In the genomic region with DNA sequence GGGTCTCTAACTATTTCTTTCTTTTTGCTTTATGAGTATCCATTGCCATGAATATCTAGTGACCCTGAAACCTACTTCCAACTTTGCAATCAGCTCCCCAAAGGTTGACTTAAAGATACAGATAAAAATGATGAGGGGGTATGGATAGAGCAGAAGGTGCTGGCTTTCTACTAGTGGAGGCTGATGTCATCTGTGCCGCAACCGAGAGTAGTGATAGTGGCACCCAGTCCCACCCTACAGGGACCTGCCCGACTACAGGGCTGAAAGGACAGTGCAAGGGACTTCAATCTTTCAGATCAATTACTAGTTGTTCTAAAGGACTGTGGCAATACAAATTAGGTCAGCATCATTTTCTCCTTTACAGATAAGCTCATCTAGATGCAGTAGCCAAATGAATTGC, we compare ENCODE assay signal across 17 cellular contexts.
DNase-seq lines count a peak whose midpoint lies in the region; TF ChIP-seq lines count a peak whose summit lies in the region.
"Had no signal": no experiment of that assay in that cellular context is flagged by ENCODE, and none has a peak within 500 bp of the region (broad histone marks: within the 10 kb centered on the region; RNA-seq: fewer than 3 reads in every experiment).

No MANE protein-coding gene starts in this region.

- H2AFZ ChIP-seq in Loucy (ENCODE audit: low read length), result peak overlapping the region; percentile 88
- H2AFZ ChIP-seq: neural progenitor cell had no signal

- peak overlapping the region; percentile 88 for H3K4me2 ChIP-seq in Loucy (ENCODE audit: low read depth, low read length, poor library complexity, severe bottlenecking)
- H3K4me2 ChIP-seq: neural progenitor cell had no signal

- H3K36me3 Mint-ChIP-seq in endodermal cell (ENCODE audit: low read depth), result no peaks in the 10 kb centered on the region
- H3K36me3 Mint-ChIP-seq: memory B cell; neural progenitor cell; stimulated activated naive B cell treated with anti-CD40 and anti-IgM and Interleukin-4, amounts not matched to agents 10 μg/mL and 1 μg/mL and 100 μg/mL, for 72 hours had no signal

- peaks cover 16% of the 10 kb centered on the region for H3K4me1 ChIP-seq in Loucy (ENCODE audit: insufficient read depth, low read length, poor library complexity, severe bottlenecking)
- peaks cover 2% of the 10 kb centered on the region for H3K4me1 ChIP-seq in endodermal cell (ENCODE audit: control insufficient read depth, insufficient read depth, low read length)
- H3K4me1 ChIP-seq: adrenal gland, neural progenitor cell, right atrium auricular region had no signal

- WGBS in endodermal cell (ENCODE audit: insufficient coverage in 1 of 2, insufficient read length in 1 of 2), 2 experiments, result 92 to 100% methylated on average over 1 to 3 of the region's 3 CpGs

- TF ChIP-seq CTCF in Loucy (conservative IDR thresholded peaks at IDR 0.05; ENCODE audit: low read length) (no peak), foreskin fibroblast (IDR thresholded peaks at IDR 0.05; ENCODE audit: low read depth, low read length) (no peak), endodermal cell (conservative IDR thresholded peaks at IDR 0.05) (no peak)

- no peak overlapping the region for H3K4me3 Mint-ChIP-seq in endodermal cell
- H3K4me3 Mint-ChIP-seq: activated B cell treated with CpG ODN at 0.5 μM for 24 hours; memory B cell; neural progenitor cell; stimulated activated naive B cell treated with anti-CD40 and anti-IgM and Interleukin-4, amounts not matched to agents 10 μg/mL and 1 μg/mL and 100 μg/mL, for 72 hours had no signal

- H3K9me3 ChIP-seq in Loucy (ENCODE audit: insufficient read depth, low read depth, low read length), result no peaks in the 10 kb centered on the region
- H3K9me3 ChIP-seq in endodermal cell (ENCODE audit: control insufficient read depth, low read length), result no peaks in the 10 kb centered on the region
- H3K9me3 ChIP-seq: adrenal gland, MG63, right atrium auricular region had no signal

- no peaks in the 10 kb centered on the region for H3F3A ChIP-seq in Loucy (ENCODE audit: low read depth)

- peaks cover 4% of the 10 kb centered on the region for H3K9me3 Mint-ChIP-seq in endodermal cell
- H3K9me3 Mint-ChIP-seq: neural progenitor cell had no signal

- H3K9ac ChIP-seq in Loucy (ENCODE audit: low read depth, low read length, poor library complexity, severe bottlenecking) (no peak overlapping the region), endodermal cell (ENCODE audit: extremely low read depth, low read length, poor library complexity, severe bottlenecking) (no peak overlapping the region)
- H3K9ac ChIP-seq: neural progenitor cell had no signal

- H3K27ac Mint-ChIP-seq in endodermal cell, result no peak overlapping the region
- H3K27ac Mint-ChIP-seq: activated B cell treated with CpG ODN at 0.5 μM for 24 hours; memory B cell; neural progenitor cell; stimulated activated naive B cell treated with anti-CD40 and anti-IgM and Interleukin-4, amounts not matched to agents 10 μg/mL and 1 μg/mL and 100 μg/mL, for 72 hours had no signal

- H3K27me3 Mint-ChIP-seq in endodermal cell (ENCODE audit: insufficient read depth), result no peaks in the 10 kb centered on the region
- H3K27me3 Mint-ChIP-seq: activated B cell treated with CpG ODN at 0.5 μM for 24 hours, memory B cell had no signal

- H3K36me3 ChIP-seq in Loucy (ENCODE audit: insufficient read depth, low read length) (no peaks in the 10 kb centered on the region), endodermal cell (ENCODE audit: control insufficient read depth, insufficient read depth, low read length) (no peaks in the 10 kb centered on the region)
- H3K36me3 ChIP-seq: adrenal gland, MG63, neural progenitor cell, right atrium auricular region had no signal

- H3K9me2 ChIP-seq in Loucy (replicated peaks; ENCODE audit: low read depth, low read length), result no peaks in the 10 kb centered on the region

- H3K79me2 ChIP-seq in Loucy (ENCODE audit: insufficient read depth, low read length), result no peaks in the 10 kb centered on the region

- peaks cover 8% of the 10 kb centered on the region for H3K4me1 Mint-ChIP-seq in endodermal cell
- H3K4me1 Mint-ChIP-seq: activated B cell treated with CpG ODN at 0.5 μM for 24 hours; memory B cell; neural progenitor cell; stimulated activated naive B cell treated with anti-CD40 and anti-IgM and Interleukin-4, amounts not matched to agents 10 μg/mL and 1 μg/mL and 100 μg/mL, for 72 hours had no signal

- peak; percentile 12 for DNase-seq in activated CD4-positive, alpha-beta T cell treated with anti-CD3 and anti-CD28 coated beads for 1 hour
- DNase-seq in activated effector memory CD4-positive, alpha-beta T cell treated with anti-CD3 and anti-CD28 coated beads, Interleukin-2, amount 50 U/mL, for 16 hours, result peak; percentile 74
- peak; percentile 13 for DNase-seq in stimulated activated CD4-positive, alpha-beta T cell treated with anti-CD3 and anti-CD28 coated beads, Interleukin-4, amount 100 ng/mL, for 1 hour
- DNase-seq in foreskin fibroblast (no peak), epidermal melanocyte (ENCODE audit: insufficient read length, low spot score) (no peak), endodermal cell (no peak)
- DNase-seq: activated B cell treated with CpG ODN at 0.5 μM for 24 hours; adrenal gland; GOT3; MG63; NCI-H2081; NCI-H69; stimulated activated naive B cell treated with anti-CD40 and anti-IgM and Interleukin-4, amounts not matched to agents 10 μg/mL and 1 μg/mL and 100 μg/mL, for 72 hours had no signal

- no peak overlapping the region for H3K27ac ChIP-seq in endodermal cell (ENCODE audit: low read depth, low read length)
- H3K27ac ChIP-seq: adrenal gland, neural progenitor cell, right atrium auricular region had no signal

- no peaks in the 10 kb centered on the region for H3K27me3 ChIP-seq in Loucy (ENCODE audit: insufficient read depth, low read length, poor library complexity, severe bottlenecking)
- no peaks in the 10 kb centered on the region for H3K27me3 ChIP-seq in endodermal cell (ENCODE audit: control insufficient read depth, insufficient read depth, low read length, poor library complexity, severe bottlenecking)
- H3K27me3 ChIP-seq: adrenal gland, MG63, neural progenitor cell, right atrium auricular region had no signal

- H3K4me3 ChIP-seq in Loucy (ENCODE audit: low read length, poor library complexity, severe bottlenecking), result peak overlapping the region; percentile 70
- no peak overlapping the region for H3K4me3 ChIP-seq in foreskin fibroblast (ENCODE audit: low read depth in 1 of 2, low read length in 2 of 2)
- H3K4me3 ChIP-seq in endodermal cell (ENCODE audit: low read length), result no peak overlapping the region
- H3K4me3 ChIP-seq: adrenal gland, MG63, neural progenitor cell, right atrium auricular region had no signal

- no peaks in the 10 kb centered on the region for H4K20me1 ChIP-seq in Loucy (ENCODE audit: insufficient read depth, low read length, poor library complexity, severe bottlenecking)

Comparison
In these comparisons a context has a peak if more than half of its experiments do, and no peak if none do; other contexts are left out.
1. DNase-seq: peak in activated CD4-positive, alpha-beta T cell treated with anti-CD3 and anti-CD28 coated beads for 1 hour (single experiment), activated effector memory CD4-positive, alpha-beta T cell treated with anti-CD3 and anti-CD28 coated beads, Interleukin-2, amount 50 U/mL, for 16 hours (single experiment) and stimulated activated CD4-positive, alpha-beta T cell treated with anti-CD3 and anti-CD28 coated beads, Interleukin-4, amount 100 ng/mL, for 1 hour (single experiment); none in foreskin fibroblast (0 of 2), epidermal melanocyte (single experiment) and endodermal cell (single experiment).